Comparison of ENCODE assay signal across 2 cellular contexts in the genomic region with DNA sequence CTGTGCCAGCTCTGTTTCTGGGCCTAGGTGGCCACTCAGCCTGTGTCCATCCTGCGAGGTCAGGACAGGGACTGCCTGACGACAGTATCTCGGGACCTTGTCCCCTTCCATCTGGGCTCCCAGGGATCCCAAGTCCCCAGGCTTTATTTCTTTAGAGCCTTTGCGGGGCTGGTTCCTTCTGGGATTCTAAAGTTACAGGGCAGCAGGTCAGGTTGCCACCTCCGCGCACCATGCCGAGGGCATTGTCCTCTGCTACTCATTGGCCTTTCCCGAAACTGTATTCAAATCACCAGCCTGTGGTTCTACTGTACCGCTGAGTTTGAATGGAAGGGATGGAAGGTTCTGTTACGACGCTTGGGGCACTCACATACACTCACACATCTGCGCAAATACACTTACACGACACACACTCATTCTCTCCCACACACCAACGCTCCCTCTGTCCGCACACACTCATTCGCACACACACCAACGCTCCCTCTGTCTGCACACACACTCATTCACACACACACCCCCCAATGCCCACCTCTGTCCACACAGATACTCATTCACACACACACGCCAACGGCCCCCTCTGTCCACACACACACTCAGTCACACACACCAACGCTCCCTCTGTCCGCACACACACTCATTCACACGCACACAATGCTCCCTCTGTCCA.
TF ChIP-seq lines count a peak whose summit lies in the region.

No MANE protein-coding gene starts in this region.

TF ChIP-seq in HepG2, 621 proteins besides CTCF, POLR2A, EP300 and RAD21:
- TF ChIP-seq ZBTB43 (CRISPR knock-in tag; conservative IDR thresholded peaks at IDR 0.05) (no peak), NONO (IDR thresholded peaks at IDR 0.05) (0 out of 2 replicates have a peak, but pooled peaks have one; percentile 40), NONO (CRISPR knock-in tag; conservative IDR thresholded peaks at IDR 0.05) (no peak)

TF ChIP-seq in GM23338, 12 proteins besides CTCF, POLR2A, EP300 and RAD21:
- no peak for TF ChIP-seq REST (IDR thresholded peaks at IDR 0.05; ENCODE audit: unreplicated experiment)
- no peak for TF ChIP-seq POLR2AphosphoS5 (IDR thresholded peaks at IDR 0.05; ENCODE audit: low read depth)
- no peak for TF ChIP-seq CREB1 (CRISPR knock-in tag; IDR thresholded peaks at IDR 0.05; ENCODE audit: low read depth)
- no peak for TF ChIP-seq EZH2phosphoT487 (IDR thresholded peaks at IDR 0.05; ENCODE audit: unreplicated experiment)
- no peak for TF ChIP-seq STAT1 (IDR thresholded peaks at IDR 0.05; ENCODE audit: unreplicated experiment)
- TF ChIP-seq ZNF114 (CRISPR knock-in tag; IDR thresholded peaks at IDR 0.05) = no peak
- no peak for TF ChIP-seq JUNB (IDR thresholded peaks at IDR 0.05; ENCODE audit: unreplicated experiment)
- TF ChIP-seq EZH2 (IDR thresholded peaks at IDR 0.05; ENCODE audit: low read depth, unreplicated experiment) = no peak
- no peak for TF ChIP-seq ZNF331 (CRISPR knock-in tag; IDR thresholded peaks at IDR 0.05; ENCODE audit: low read depth)
- TF ChIP-seq, protein P1, sequence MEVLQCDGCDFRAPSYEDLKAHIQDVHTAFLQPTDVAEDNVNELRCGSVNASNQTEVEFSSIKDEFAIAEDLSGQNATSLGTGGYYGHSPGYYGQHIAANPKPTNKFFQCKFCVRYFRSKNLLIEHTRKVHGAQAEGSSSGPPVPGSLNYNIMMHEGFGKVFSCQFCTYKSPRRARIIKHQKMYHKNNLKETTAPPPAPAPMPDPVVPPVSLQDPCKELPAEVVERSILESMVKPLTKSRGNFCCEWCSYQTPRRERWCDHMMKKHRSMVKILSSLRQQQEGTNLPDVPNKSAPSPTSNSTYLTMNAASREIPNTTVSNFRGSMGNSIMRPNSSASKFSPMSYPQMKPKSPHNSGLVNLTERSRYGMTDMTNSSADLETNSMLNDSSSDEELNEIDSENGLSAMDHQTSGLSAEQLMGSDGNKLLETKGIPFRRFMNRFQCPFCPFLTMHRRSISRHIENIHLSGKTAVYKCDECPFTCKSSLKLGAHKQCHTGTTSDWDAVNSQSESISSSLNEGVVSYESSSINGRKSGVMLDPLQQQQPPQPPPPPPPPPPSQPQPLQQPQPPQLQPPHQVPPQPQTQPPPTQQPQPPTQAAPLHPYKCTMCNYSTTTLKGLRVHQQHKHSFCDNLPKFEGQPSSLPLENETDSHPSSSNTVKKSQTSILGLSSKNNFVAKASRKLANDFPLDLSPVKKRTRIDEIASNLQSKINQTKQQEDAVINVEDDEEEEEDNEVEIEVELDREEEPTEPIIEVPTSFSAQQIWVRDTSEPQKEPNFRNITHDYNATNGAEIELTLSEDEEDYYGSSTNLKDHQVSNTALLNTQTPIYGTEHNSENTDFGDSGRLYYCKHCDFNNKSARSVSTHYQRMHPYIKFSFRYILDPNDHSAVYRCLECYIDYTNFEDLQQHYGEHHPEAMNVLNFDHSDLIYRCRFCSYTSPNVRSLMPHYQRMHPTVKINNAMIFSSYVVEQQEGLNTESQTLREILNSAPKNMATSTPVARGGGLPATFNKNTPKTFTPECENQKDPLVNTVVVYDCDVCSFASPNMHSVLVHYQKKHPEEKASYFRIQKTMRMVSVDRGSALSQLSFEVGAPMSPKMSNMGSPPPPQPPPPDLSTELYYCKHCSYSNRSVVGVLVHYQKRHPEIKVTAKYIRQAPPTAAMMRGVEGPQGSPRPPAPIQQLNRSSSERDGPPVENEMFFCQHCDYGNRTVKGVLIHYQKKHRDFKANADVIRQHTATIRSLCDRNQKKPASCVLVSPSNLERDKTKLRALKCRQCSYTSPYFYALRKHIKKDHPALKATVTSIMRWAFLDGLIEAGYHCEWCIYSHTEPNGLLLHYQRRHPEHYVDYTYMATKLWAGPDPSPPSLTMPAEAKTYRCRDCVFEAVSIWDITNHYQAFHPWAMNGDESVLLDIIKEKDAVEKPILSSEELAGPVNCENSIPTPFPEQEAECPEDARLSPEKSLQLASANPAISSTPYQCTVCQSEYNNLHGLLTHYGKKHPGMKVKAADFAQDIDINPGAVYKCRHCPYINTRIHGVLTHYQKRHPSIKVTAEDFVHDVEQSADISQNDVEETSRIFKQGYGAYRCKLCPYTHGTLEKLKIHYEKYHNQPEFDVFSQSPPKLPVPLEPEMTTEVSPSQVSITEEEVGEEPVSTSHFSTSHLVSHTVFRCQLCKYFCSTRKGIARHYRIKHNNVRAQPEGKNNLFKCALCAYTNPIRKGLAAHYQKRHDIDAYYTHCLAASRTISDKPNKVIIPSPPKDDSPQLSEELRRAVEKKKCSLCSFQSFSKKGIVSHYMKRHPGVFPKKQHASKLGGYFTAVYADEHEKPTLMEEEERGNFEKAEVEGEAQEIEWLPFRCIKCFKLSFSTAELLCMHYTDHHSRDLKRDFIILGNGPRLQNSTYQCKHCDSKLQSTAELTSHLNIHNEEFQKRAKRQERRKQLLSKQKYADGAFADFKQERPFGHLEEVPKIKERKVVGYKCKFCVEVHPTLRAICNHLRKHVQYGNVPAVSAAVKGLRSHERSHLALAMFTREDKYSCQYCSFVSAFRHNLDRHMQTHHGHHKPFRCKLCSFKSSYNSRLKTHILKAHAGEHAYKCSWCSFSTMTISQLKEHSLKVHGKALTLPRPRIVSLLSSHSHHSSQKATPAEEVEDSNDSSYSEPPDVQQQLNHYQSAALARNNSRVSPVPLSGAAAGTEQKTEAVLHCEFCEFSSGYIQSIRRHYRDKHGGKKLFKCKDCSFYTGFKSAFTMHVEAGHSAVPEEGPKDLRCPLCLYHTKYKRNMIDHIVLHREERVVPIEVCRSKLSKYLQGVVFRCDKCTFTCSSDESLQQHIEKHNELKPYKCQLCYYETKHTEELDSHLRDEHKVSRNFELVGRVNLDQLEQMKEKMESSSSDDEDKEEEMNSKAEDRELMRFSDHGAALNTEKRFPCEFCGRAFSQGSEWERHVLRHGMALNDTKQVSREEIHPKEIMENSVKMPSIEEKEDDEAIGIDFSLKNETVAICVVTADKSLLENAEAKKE (CRISPR knock-in tag; IDR thresholded peaks at IDR 0.05) = no peak
- no peak for TF ChIP-seq NANOG (IDR thresholded peaks at IDR 0.05; ENCODE audit: borderline replicate concordance)
- no peak for TF ChIP-seq ETS1 (IDR thresholded peaks at IDR 0.05)
